In the genomic region with DNA sequence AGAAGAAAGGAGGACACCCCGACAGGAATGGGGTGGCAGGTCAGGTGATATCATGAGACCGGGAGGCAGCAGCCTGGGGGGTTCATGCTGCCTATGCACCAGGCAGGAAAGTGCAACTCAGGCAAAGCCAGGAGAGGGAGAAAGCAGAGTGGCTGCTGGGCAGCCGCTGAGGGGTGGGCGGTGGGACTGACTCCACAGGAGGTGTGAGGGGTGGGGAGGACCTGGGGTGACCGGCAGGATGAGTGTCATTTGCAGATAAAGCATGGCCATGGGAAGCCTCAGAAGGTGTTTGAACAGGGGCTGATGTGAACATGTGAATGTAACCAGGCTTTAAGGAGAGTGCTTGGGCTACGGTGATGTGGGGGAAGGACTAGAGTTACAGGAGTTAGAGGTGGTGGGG, we compare ENCODE assay signal across 20 cellular contexts.
"Had no signal": no experiment of that assay in that cellular context is flagged by ENCODE, and none has a peak within 500 bp of the region (broad histone marks: within the 10 kb centered on the region; RNA-seq: fewer than 3 reads in every experiment).

No MANE protein-coding gene starts in this region.

- H3K27me3 ChIP-seq: cardiac muscle cell had no signal

- H3K9me3 ChIP-seq: body of pancreas had no signal

- H3K36me3 Mint-ChIP-seq: activated naive CD8-positive, alpha-beta T cell treated with anti-CD3 and anti-CD28 coated beads for 36 hours; naive thymus-derived CD4-positive, alpha-beta T cell; neural progenitor cell; WTC11 had no signal

- H3K4me3 ChIP-seq: body of pancreas, cardiac muscle cell, neural progenitor cell had no signal

- H2AFZ ChIP-seq: neural progenitor cell had no signal

- H3K4me2 ChIP-seq: neural progenitor cell had no signal

- H3K36me3 ChIP-seq: cardiac muscle cell, neural progenitor cell had no signal

- DNase-seq: activated CD4-positive, alpha-beta T cell treated with anti-CD3 and anti-CD28 coated beads for 36 hours; activated CD4-positive, alpha-beta T cell treated with anti-CD3 and anti-CD28 coated beads, Interleukin-2, amount 50 U/mL, for 48 hours; activated CD8-positive, alpha-beta memory T cell treated with anti-CD3 and anti-CD28 coated beads, Interleukin-2, amount 50 U/mL, for 48 hours; activated naive CD4-positive, alpha-beta T cell treated with Interleukin-2 at 50 U/mL for 16 hours; activated naive CD8-positive, alpha-beta T cell treated with anti-CD3 and anti-CD28 coated beads for 36 hours; activated T-cell treated with anti-CD3 and anti-CD28 coated beads, Interleukin-2, amount 50 U/mL, for 4 hours; effector CD4-positive, alpha-beta T cell; foreskin keratinocyte; naive thymus-derived CD4-positive, alpha-beta T cell; retina; stimulated activated CD4-positive, alpha-beta T cell treated with anti-CD3 and anti-CD28 coated beads, Interleukin-4, amount 100 ng/mL, for 4 hours; stimulated activated naive CD8-positive, alpha-beta T cell treated with anti-CD3 and anti-CD28 coated beads, Interleukin-15, Interleukin-2, amounts not matched to agents 100 U/mL and 50 U/mL, for 24 hours; T1000 had no signal

- H3K27ac Mint-ChIP-seq: activated CD4-positive, alpha-beta T cell treated with anti-CD3 and anti-CD28 coated beads for 36 hours; activated naive CD8-positive, alpha-beta T cell treated with anti-CD3 and anti-CD28 coated beads for 36 hours; dendritic cell treated with granulocyte-macrophage colony-stimulating factor and Interleukin-4, amounts not matched to agents 40 ng/mL and 50 ng/mL, for 4 days; progenitor cell of endocrine pancreas; T-helper 1 cell treated with Interleukin-12 subunit alpha and Interleukin-12 subunit beta and Interleukin-4 antibody, amounts not matched to agents 30 μg/mL and 1 μg/mL, for 36 hours; WTC11 had no signal

- H3K4me1 ChIP-seq: body of pancreas, foreskin keratinocyte had no signal

- H3K9me3 Mint-ChIP-seq: activated naive CD8-positive, alpha-beta T cell treated with anti-CD3 and anti-CD28 coated beads for 36 hours; activated T-cell treated with anti-CD3 and anti-CD28 coated beads, Interleukin-2, amount 50 U/mL, for 4 hours; dendritic cell treated with granulocyte-macrophage colony-stimulating factor and Interleukin-4, amounts not matched to agents 40 ng/mL and 50 ng/mL, for 4 days; neural progenitor cell; T-helper 1 cell treated with Interleukin-12 subunit alpha and Interleukin-12 subunit beta and Interleukin-4 antibody, amounts not matched to agents 30 μg/mL and 1 μg/mL, for 36 hours; WTC11 had no signal

- H3K4me3 Mint-ChIP-seq: activated CD4-positive, alpha-beta T cell treated with anti-CD3 and anti-CD28 coated beads for 36 hours; activated naive CD8-positive, alpha-beta T cell treated with anti-CD3 and anti-CD28 coated beads for 36 hours; activated T-cell treated with anti-CD3 and anti-CD28 coated beads, Interleukin-2, amount 50 U/mL, for 4 hours; dendritic cell treated with granulocyte-macrophage colony-stimulating factor and Interleukin-4, amounts not matched to agents 40 ng/mL and 50 ng/mL, for 4 days; naive thymus-derived CD4-positive, alpha-beta T cell; neural progenitor cell; T-helper 1 cell treated with Interleukin-12 subunit alpha and Interleukin-12 subunit beta and Interleukin-4 antibody, amounts not matched to agents 30 μg/mL and 1 μg/mL, for 36 hours; WTC11 had no signal

- H3K9ac ChIP-seq: neural progenitor cell had no signal

- H3K27ac ChIP-seq: body of pancreas, cardiac muscle cell, foreskin keratinocyte, neural progenitor cell had no signal
